In genomic region chr9:97900738-97901565, GRCh38 we compare ENCODE assay signal across 8 cellular contexts. TPM values are rescaled to one million over a fixed set of nuclear protein-coding genes. Genes with fewer than 3 reads are reported as not detected.
DNase-seq lines count a peak whose midpoint lies in the region; ATAC-seq and TF ChIP-seq lines count a peak whose summit lies in the region.

No MANE protein-coding gene starts in this region.

- H3K27me3 Mint-ChIP-seq in brain, result no peaks in the 10 kb centered on the region

- H3K36me3 ChIP-seq in BJ (ENCODE audit: control insufficient read depth, insufficient read depth, low read length), result peaks cover 2% of the 10 kb centered on the region; the same call in 1 of the 2 replicates

- H3K9me3 Mint-ChIP-seq in brain, result no peaks in the 10 kb centered on the region

- no peak overlapping the region for H3K4me3 Mint-ChIP-seq in brain

- POLR2A ChIA-PET in BJ (lab: Charles Lee), result no interaction called here

- DNase-seq in BJ (ENCODE audit: low read depth) (no peak), NCI-H2196 treated with DMSO at 0.1 percent for 48 hours (lab: John Stamatoyannopoulos, UW; ENCODE audit: unreplicated experiment) (peak; percentile 36), left lobe of liver (ENCODE audit: low spot score) (no peak), COLO668 (lab: John Stamatoyannopoulos, UW; ENCODE audit: unreplicated experiment) (no peak), epidermal melanocyte (ENCODE audit: insufficient read length, low spot score) (no peak)

- CTCF ChIA-PET in BJ (lab: Yijun Ruan, JAX), result interaction anchor here (0.6 to 5.7 kb wide), 34 partner anchors 9 to 268 kb away, joined by 3 to 68 read pairs (median 4); partner anchors contain the start of genes NCBP1, TSTD2 and XPA

- H3K27ac Mint-ChIP-seq in brain, result no peak overlapping the region

- peak; percentile 87 for ATAC-seq in left lobe of liver
- ATAC-seq in GM21529 (IDR thresholded peaks at IDR 0.05; ENCODE audit: unreplicated experiment), result no peak

- TF ChIP-seq CTCF in BJ (IDR thresholded peaks at IDR 0.05; ENCODE audit: insufficient read depth, low read depth, low read length) (peak; percentile 77), GM12872 (IDR thresholded peaks at IDR 0.05; ENCODE audit: insufficient read depth, low read depth, low read length) (peak; percentile 80), brain (conservative IDR thresholded peaks at IDR 0.05) (peak; percentile 64 to 77)

- no peaks in the 10 kb centered on the region for H3K27me3 ChIP-seq in BJ (ENCODE audit: control insufficient read depth, insufficient read depth, low read length)

- no peaks in the 10 kb centered on the region for H3K4me1 Mint-ChIP-seq in brain

- peaks cover 12% of the 10 kb centered on the region for H3K36me3 Mint-ChIP-seq in brain

- H3K4me3 ChIP-seq in BJ (ENCODE audit: low read depth, low read length), result no peak overlapping the region

RNA-seq across cellular contexts. Expression of gene TRMO, which starts 21.3 kb away (rescaled TPM):
- polyA plus RNA-seq in BJ (2011; rRNA removed) (11.2 and 17.2 TPM in 2 replicates), brain (ENCODE audit: insufficient read depth, low read depth, low replicate concordance) (8.7 TPM)
- 5.9 and 6.2 TPM in 2 replicates for polyA minus RNA-seq in BJ (2011; rRNA and poly(A)+ RNA removed)
- total RNA-seq in left lobe of liver, result 5.1 TPM

RNA-seq across cellular contexts. Expression of gene HEMGN, which starts 37.0 kb away (rescaled TPM):
- not detected in 2 replicates for polyA plus RNA-seq in BJ (2011; rRNA removed)
- polyA minus RNA-seq in BJ (2011; rRNA and poly(A)+ RNA removed), result not detected in 2 replicates
- polyA plus RNA-seq in brain (ENCODE audit: insufficient read depth, low read depth, low replicate concordance), result not detected
- total RNA-seq in left lobe of liver, result 0.33 TPM

RNA-seq across cellular contexts. Expression of gene FOXE1, which starts 47.9 kb away (rescaled TPM):
- 4.9 and 5.3 TPM in 2 replicates for polyA plus RNA-seq in BJ (2011; rRNA removed)
- 3.0 and 4.0 TPM in 2 replicates for polyA minus RNA-seq in BJ (2011; rRNA and poly(A)+ RNA removed)
- polyA plus RNA-seq in brain (ENCODE audit: insufficient read depth, low read depth, low replicate concordance), result 0.32 TPM
- not detected for total RNA-seq in left lobe of liver
